ENCODE assay signal across 8 cellular contexts in genomic region chr5:93677344-93678021, GRCh38.
DNase-seq lines count a peak whose midpoint lies in the region; TF ChIP-seq lines count a peak whose summit lies in the region.

No MANE protein-coding gene starts in this region.

- no peaks in the 10 kb centered on the region for H3K27me3 Mint-ChIP-seq in MCF 10A (ENCODE audit: insufficient read depth, unreplicated experiment)
- no peaks in the 10 kb centered on the region for H3K27me3 Mint-ChIP-seq in activated CD4-positive, alpha-beta memory T cell treated with anti-CD3 and anti-CD28 coated beads, Interleukin-2, amount 10 ng/mL, durations not matched to agents 7 days and 5 days

- no peak overlapping the region for H3K4me3 Mint-ChIP-seq in MCF 10A (ENCODE audit: unreplicated experiment)
- no peak overlapping the region for H3K4me3 Mint-ChIP-seq in activated CD4-positive, alpha-beta memory T cell treated with anti-CD3 and anti-CD28 coated beads, Interleukin-2, amount 10 ng/mL, durations not matched to agents 7 days and 5 days

- no peaks in the 10 kb centered on the region for H3K9me3 ChIP-seq in breast epithelium
- no peaks in the 10 kb centered on the region for H3K9me3 ChIP-seq in SK-N-MC (ENCODE audit: low read depth, low read length)
- no peaks in the 10 kb centered on the region for H3K9me3 ChIP-seq in cardiac muscle cell (ENCODE audit: low read depth)
- H3K9me3 ChIP-seq in skeletal muscle satellite cell (replicated peaks; ENCODE audit: low read length): no peaks in the 10 kb centered on the region
- no peaks in the 10 kb centered on the region for H3K9me3 ChIP-seq in spleen

- CTCF ChIA-PET in MCF 10A (lab: Yijun Ruan, JAX): interaction anchor here (0.6 to 1.7 kb wide), 3 partner anchors 22 to 361 kb away, joined by 3 read pairs; no protein-coding TSS in a partner anchor
- CTCF ChIA-PET in activated CD4-positive, alpha-beta memory T cell treated with anti-CD3 and anti-CD28 coated beads, Interleukin-2, amount 10 ng/mL, durations not matched to agents 7 days and 5 days (lab: Charles Lee): no interaction called here

- no peaks in the 10 kb centered on the region for H3K27me3 ChIP-seq in breast epithelium
- no peaks in the 10 kb centered on the region for H3K27me3 ChIP-seq in cardiac muscle cell
- H3K27me3 ChIP-seq in skeletal muscle satellite cell (ENCODE audit: control insufficient read depth, insufficient read depth, low read length): no peaks in the 10 kb centered on the region
- H3K27me3 ChIP-seq in spleen (replicated peaks in 1 of 7): no peaks in the 10 kb centered on the region

- H3K4me1 Mint-ChIP-seq in MCF 10A (ENCODE audit: insufficient read depth, unreplicated experiment): peaks cover 4% of the 10 kb centered on the region
- no peaks in the 10 kb centered on the region for H3K4me1 Mint-ChIP-seq in activated CD4-positive, alpha-beta memory T cell treated with anti-CD3 and anti-CD28 coated beads, Interleukin-2, amount 10 ng/mL, durations not matched to agents 7 days and 5 days

- no peaks in the 10 kb centered on the region for H3K36me3 Mint-ChIP-seq in MCF 10A (ENCODE audit: insufficient read depth, unreplicated experiment)
- H3K36me3 Mint-ChIP-seq in activated CD4-positive, alpha-beta memory T cell treated with anti-CD3 and anti-CD28 coated beads, Interleukin-2, amount 10 ng/mL, durations not matched to agents 7 days and 5 days (ENCODE audit: low read depth): no peaks in the 10 kb centered on the region

- H3K27ac Mint-ChIP-seq in MCF 10A (ENCODE audit: low read depth, unreplicated experiment): no peak overlapping the region
- no peak overlapping the region for H3K27ac Mint-ChIP-seq in activated CD4-positive, alpha-beta memory T cell treated with anti-CD3 and anti-CD28 coated beads, Interleukin-2, amount 10 ng/mL, durations not matched to agents 7 days and 5 days

- WGBS in spleen, 5 donors: 73 to 86% (median 80%) methylated on average over 9 of the region's 9 CpGs

- intact Hi-C loops in MCF 10A (cut with micrococcal nuclease): no loop called here
- intact Hi-C loops in breast epithelium (cut with DNase I; ENCODE audit: low total_unique reads): no loop called here
- intact Hi-C loops in spleen (cut with DNase I; ENCODE audit: low total_unique reads): no loop called here

- H3K9me3 Mint-ChIP-seq in MCF 10A (ENCODE audit: unreplicated experiment): no peaks in the 10 kb centered on the region
- no peaks in the 10 kb centered on the region for H3K9me3 Mint-ChIP-seq in activated CD4-positive, alpha-beta memory T cell treated with anti-CD3 and anti-CD28 coated beads, Interleukin-2, amount 10 ng/mL, durations not matched to agents 7 days and 5 days

- H3K4me1 ChIP-seq in breast epithelium: no peaks in the 10 kb centered on the region
- peaks cover 53% of the 10 kb centered on the region for H3K4me1 ChIP-seq in cardiac muscle cell (ENCODE audit: low read depth)
- peaks cover 26% of the 10 kb centered on the region for H3K4me1 ChIP-seq in skeletal muscle satellite cell (ENCODE audit: control insufficient read depth, insufficient read depth, low read length)
- peaks cover 0 to 26% (median 5%) of the 10 kb centered on the region in 6 donors for H3K4me1 ChIP-seq in spleen

- H3K4me2 ChIP-seq in skeletal muscle satellite cell (ENCODE audit: low read length): peak overlapping the region; percentile 7

- no peak overlapping the region for H3K27ac ChIP-seq in breast epithelium
- peak overlapping the region; percentile 60 for H3K27ac ChIP-seq in SK-N-MC
- H3K27ac ChIP-seq in cardiac muscle cell: peak overlapping the region; percentile 91
- H3K27ac ChIP-seq in spleen: peak overlapping the region in 2 of 8 donors; percentile 5 to 8

- H3K9ac ChIP-seq in SK-N-MC (ENCODE audit: insufficient read length) (no peak overlapping the region), skeletal muscle satellite cell (ENCODE audit: low read depth, low read length) (no peak overlapping the region)

- H3K36me3 ChIP-seq in breast epithelium (no peaks in the 10 kb centered on the region), SK-N-MC (ENCODE audit: insufficient read depth, low read length) (no peaks in the 10 kb centered on the region), cardiac muscle cell (no peaks in the 10 kb centered on the region), skeletal muscle satellite cell (ENCODE audit: insufficient read depth, low read length) (no peaks in the 10 kb centered on the region), spleen (peaks cover 0 to 6% (median 0%) of the 10 kb centered on the region in 6 donors)

- BruUV-seq in MCF 10A (replicated peaks; lab: Mats Ljungman, UMichigan): no TSS peak

- no peak for TF ChIP-seq POLR2A in breast epithelium (IDR thresholded peaks at IDR 0.05)
- TF ChIP-seq POLR2A in spleen (IDR thresholded peaks at IDR 0.05): no peak

- POLR2A ChIA-PET in MCF 10A (lab: Yijun Ruan, JAX): interaction anchor here (1.4 kb wide), 1 partner anchor 17 kb away, joined by 3 read pairs; no protein-coding TSS in a partner anchor
- POLR2A ChIA-PET in activated CD4-positive, alpha-beta memory T cell treated with anti-CD3 and anti-CD28 coated beads, Interleukin-2, amount 10 ng/mL, durations not matched to agents 7 days and 5 days (lab: Charles Lee): no interaction called here

- TF ChIP-seq CTCF in MCF 10A (IDR thresholded peaks at IDR 0.05; ENCODE audit: unreplicated experiment): no peak
- TF ChIP-seq CTCF in breast epithelium (IDR thresholded peaks at IDR 0.05): no peak
- no peak for TF ChIP-seq CTCF in cardiac muscle cell (IDR thresholded peaks at IDR 0.05; ENCODE audit: low read depth, low read length)
- TF ChIP-seq CTCF in spleen (IDR thresholded peaks at IDR 0.05 in 8 of 11, conservative IDR thresholded peaks at IDR 0.05 in 3 of 11): no peak

- DNase-seq in MCF 10A (ENCODE audit: unreplicated experiment): peak; percentile 88
- no peak for DNase-seq in breast epithelium (ENCODE audit: low spot score in 2 of 2)
- peak; percentile 79 for DNase-seq in SK-N-MC (ENCODE audit: low read depth, low spot score)
- peak; percentile 89 to 94 for DNase-seq in cardiac muscle cell (ENCODE audit: low read depth in 1 of 2, low spot score in 1 of 2)
- no peak for DNase-seq in spleen
- no peak for DNase-seq in activated CD4-positive, alpha-beta memory T cell treated with anti-CD3 and anti-CD28 coated beads, Interleukin-2, amount 10 ng/mL, durations not matched to agents 7 days and 5 days
- no peak for DNase-seq in SKM-1 (lab: John Stamatoyannopoulos, UW; ENCODE audit: unreplicated experiment)

- H3K4me3 ChIP-seq in breast epithelium (no peak overlapping the region), SK-N-MC (peak overlapping the region; percentile 61), cardiac muscle cell (no peak overlapping the region), skeletal muscle satellite cell (ENCODE audit: low read length) (no peak overlapping the region), spleen (no peak overlapping the region)

Comparison
In these comparisons a context has a peak if more than half of its experiments do, and no peak if none do; other contexts are left out.
1. DNase-seq: peak in MCF 10A (single experiment), SK-N-MC (single experiment) and cardiac muscle cell (2 of 2); none in breast epithelium (0 of 2), spleen (single experiment), activated CD4-positive, alpha-beta memory T cell treated with anti-CD3 and anti-CD28 coated beads, Interleukin-2, amount 10 ng/mL, durations not matched to agents 7 days and 5 days (single experiment) and SKM-1 (single experiment).
2. H3K27ac ChIP-seq: peak in SK-N-MC (single experiment) and cardiac muscle cell (single experiment); none in breast epithelium (0 of 2).